8 cellular contexts compared by ENCODE assay signal in the genomic region with DNA sequence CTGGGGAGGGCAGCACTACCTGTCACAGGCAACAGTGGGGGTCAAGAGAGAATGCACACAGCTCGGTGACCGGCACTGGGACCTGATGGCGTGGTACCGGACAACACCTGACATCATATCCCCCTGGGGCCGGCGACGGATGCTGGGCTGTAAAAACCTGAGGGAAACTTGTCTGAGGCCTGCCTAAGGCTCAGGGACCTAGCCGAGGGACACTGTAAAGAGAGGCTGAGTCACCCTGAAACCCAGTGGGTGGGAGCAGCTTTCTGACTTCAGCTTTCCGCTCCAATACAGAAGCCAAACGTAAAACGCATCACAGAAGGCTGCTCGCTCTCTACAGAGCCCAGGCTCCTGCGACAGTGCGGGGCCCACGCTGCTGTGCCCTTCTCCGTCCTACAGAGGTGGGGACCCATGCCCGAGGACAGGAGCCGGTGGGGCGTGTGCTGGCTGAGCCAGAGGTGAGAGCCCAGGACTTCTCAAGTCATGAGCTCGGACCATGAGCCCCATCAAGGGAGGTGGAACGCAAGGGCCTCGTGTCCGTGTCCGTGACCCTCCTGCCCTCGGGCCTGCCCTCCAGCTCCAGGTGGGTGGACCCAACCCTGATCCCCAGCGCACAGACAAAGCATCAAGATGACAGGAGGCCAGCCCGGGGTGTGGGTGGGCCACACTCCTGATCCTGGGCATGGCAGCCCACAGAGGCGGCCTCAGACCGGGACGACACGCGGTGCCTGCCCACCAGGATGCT.
DNase-seq lines count a peak whose midpoint lies in the region; ATAC-seq and TF ChIP-seq lines count a peak whose summit lies in the region.

No MANE protein-coding gene starts in this region.

- no peak for TF ChIP-seq CTCF in GM12865 (IDR thresholded peaks at IDR 0.05; ENCODE audit: insufficient read depth, low read depth, low read length, missing control alignments)

- peak overlapping the region; percentile 95 for H3K27ac ChIP-seq in caudate nucleus (ENCODE audit: low read depth, low read length)

- ATAC-seq in GM21717 (IDR thresholded peaks at IDR 0.05; ENCODE audit: unreplicated experiment): peak; percentile 62

- CTCF ChIA-PET in HEK293T (lab: Yijun Ruan, JAX): interaction anchor here (1.5 kb wide), 1 partner anchor 28 kb away, joined by 4 read pairs; no protein-coding TSS in a partner anchor

- peak overlapping the region; percentile 59 for H3K4me3 ChIP-seq in GM12865 (ENCODE audit: low read depth, low read length)

- DNase-seq in GM12865 (ENCODE audit: low read depth): peak; percentile 94
- DNase-seq in RKO (ENCODE audit: low spot score): peak; percentile 36
- peak in 19 of 61 donors; percentile 19 to 84 (median 43) for DNase-seq in caudate nucleus (lab: John Stamatoyannopoulos, UW)
- DNase-seq in retina: peak; percentile 27
- no peak for DNase-seq in HEK293T (ENCODE audit: extremely low spot score)
- DNase-seq in NAMALWA (ENCODE audit: low spot score): no peak
- DNase-seq in NCI-H526 (lab: John Stamatoyannopoulos, UW): no peak

- POLR2A ChIA-PET in HEK293T (lab: Yijun Ruan, JAX): interaction anchor here (0.6 kb wide), 1 partner anchor 34 kb away, joined by 3 read pairs; no protein-coding TSS in a partner anchor

TF ChIP-seq in HEK293T, 16 proteins besides CTCF, POLR2A, EP300 and RAD21:
- TF ChIP-seq FOXK2 (IDR thresholded peaks at IDR 0.05) (no peak), FOXA1 (IDR thresholded peaks at IDR 0.05) (no peak), ZNF384 (IDR thresholded peaks at IDR 0.05) (no peak), ELF4 (IDR thresholded peaks at IDR 0.05) (no peak), SUZ12 (IDR thresholded peaks at IDR 0.05) (no peak), FOXM1 (IDR thresholded peaks at IDR 0.05; ENCODE audit: borderline replicate concordance) (no peak), SP1 (IDR thresholded peaks at IDR 0.05) (no peak), HDGF (IDR thresholded peaks at IDR 0.05; ENCODE audit: borderline replicate concordance) (no peak), ARNT (IDR thresholded peaks at IDR 0.05) (no peak)
- TF ChIP-seq, protein P1, sequence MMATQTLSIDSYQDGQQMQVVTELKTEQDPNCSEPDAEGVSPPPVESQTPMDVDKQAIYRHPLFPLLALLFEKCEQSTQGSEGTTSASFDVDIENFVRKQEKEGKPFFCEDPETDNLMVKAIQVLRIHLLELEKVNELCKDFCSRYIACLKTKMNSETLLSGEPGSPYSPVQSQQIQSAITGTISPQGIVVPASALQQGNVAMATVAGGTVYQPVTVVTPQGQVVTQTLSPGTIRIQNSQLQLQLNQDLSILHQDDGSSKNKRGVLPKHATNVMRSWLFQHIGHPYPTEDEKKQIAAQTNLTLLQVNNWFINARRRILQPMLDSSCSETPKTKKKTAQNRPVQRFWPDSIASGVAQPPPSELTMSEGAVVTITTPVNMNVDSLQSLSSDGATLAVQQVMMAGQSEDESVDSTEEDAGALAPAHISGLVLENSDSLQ (IDR thresholded peaks at IDR 0.05): no peak

Comparison
In these comparisons a context has a peak if more than half of its experiments do, and no peak if none do; other contexts are left out.
1. DNase-seq: peak in GM12865 (single experiment), RKO (single experiment) and retina (single experiment); none in HEK293T (single experiment), NAMALWA (single experiment) and NCI-H526 (0 of 2).